8 cellular contexts compared by ENCODE assay signal in the genomic region with DNA sequence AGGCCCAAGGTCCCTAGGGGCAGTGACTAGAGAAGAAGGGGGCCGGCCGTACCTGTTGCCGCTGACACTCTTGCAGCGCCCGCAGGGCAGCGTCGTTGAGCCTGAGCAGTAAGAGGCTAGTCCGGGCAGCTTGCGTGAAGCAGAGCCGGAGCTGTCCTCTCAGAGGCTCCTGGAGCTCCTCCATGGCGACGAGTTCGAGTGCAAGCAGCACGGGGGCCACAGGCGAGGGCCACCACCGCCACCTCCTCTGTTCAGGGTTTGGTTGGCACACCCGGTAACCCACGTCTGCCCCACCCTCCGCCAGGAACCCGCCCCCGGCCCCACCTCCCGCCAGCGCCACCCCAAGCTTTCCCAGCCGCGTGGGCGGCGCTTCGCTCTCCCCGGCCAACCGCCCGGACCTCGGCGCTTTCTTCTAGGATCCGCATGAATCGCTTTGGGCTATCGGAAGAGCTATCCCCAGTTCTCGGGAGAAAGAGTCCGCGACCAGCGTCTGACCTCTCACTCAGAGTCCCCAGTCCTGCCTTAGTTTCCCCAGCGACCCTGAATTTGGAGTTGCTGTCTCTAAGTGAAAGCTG. TPM values are rescaled to one million over a fixed set of nuclear protein-coding genes. Genes with fewer than 3 reads are reported as not detected.
DNase-seq lines count a peak whose midpoint lies in the region; ATAC-seq and TF ChIP-seq lines count a peak whose summit lies in the region.

A gene with protein sequence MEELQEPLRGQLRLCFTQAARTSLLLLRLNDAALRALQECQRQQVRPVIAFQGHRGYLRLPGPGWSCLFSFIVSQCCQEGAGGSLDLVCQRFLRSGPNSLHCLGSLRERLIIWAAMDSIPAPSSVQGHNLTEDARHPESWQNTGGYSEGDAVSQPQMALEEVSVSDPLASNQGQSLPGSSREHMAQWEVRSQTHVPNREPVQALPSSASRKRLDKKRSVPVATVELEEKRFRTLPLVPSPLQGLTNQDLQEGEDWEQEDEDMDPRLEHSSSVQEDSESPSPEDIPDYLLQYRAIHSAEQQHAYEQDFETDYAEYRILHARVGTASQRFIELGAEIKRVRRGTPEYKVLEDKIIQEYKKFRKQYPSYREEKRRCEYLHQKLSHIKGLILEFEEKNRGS (minus strand): TSS at position 249 of the 575 bp plus-strand sequence. CDS start 65 bp downstream, at position 184.

- TF ChIP-seq CTCF in ovary (IDR thresholded peaks at IDR 0.05) (no peak), tibial nerve (IDR thresholded peaks at IDR 0.05) (no peak)

- DNase-seq in DMS114 treated with DMSO at 0.1 percent for 48 hours (lab: John Stamatoyannopoulos, UW; ENCODE audit: unreplicated experiment) (peak; percentile 80), RPMI8226 (peak; percentile 71), germinal center (ENCODE audit: low spot score) (peak; percentile 83), ovary (peak; percentile 71 to 78 (median 75)), tibial nerve (ENCODE audit: low spot score in 2 of 2) (peak; percentile 61 to 68)
- peak; percentile 54 for DNase-seq in Jurkat, Clone E6-1 (ENCODE audit: low read depth, low spot score)
- DNase-seq in activated naive CD4-positive, alpha-beta T cell (lab: John Stamatoyannopoulos, UW) = peak; percentile 47 to 80 (median 59)

- H3K9me3 ChIP-seq in ovary (no peaks in the 10 kb centered on the region), tibial nerve (no peaks in the 10 kb centered on the region)

- TF ChIP-seq POLR2A in ovary (IDR thresholded peaks at IDR 0.05) (no peak), tibial nerve (IDR thresholded peaks at IDR 0.05) (peak in 1 of 2 donors; percentile 56)

- ATAC-seq in GM21529 (IDR thresholded peaks at IDR 0.05; ENCODE audit: unreplicated experiment) = peak; percentile 32

- H3K4me1 ChIP-seq in ovary (ENCODE audit: insufficient read depth) = peaks cover 1% of the 10 kb centered on the region
- peaks cover 0 to 23% (median 10%) of the 10 kb centered on the region in 4 donors for H3K4me1 ChIP-seq in tibial nerve

- intact Hi-C loops in ovary (cut with DNase I) = no loop called here

- TF ChIP-seq EP300 in ovary (IDR thresholded peaks at IDR 0.05) (no peak), tibial nerve (IDR thresholded peaks at IDR 0.05) (peak in 1 of 2 donors; percentile 75)

- H3K36me3 ChIP-seq in ovary (no peaks in the 10 kb centered on the region), tibial nerve (peaks cover 0 to 25% (median 2%) of the 10 kb centered on the region in 3 donors)

- no peaks in the 10 kb centered on the region for H3K27me3 ChIP-seq in ovary
- no peaks in the 10 kb centered on the region for H3K27me3 ChIP-seq in tibial nerve

- H3K27ac ChIP-seq in ovary (peak within 1 kb of the TSS; percentile 72 to 73), tibial nerve (peak within 1 kb of the TSS; percentile 75 to 96 (median 92))

- 2 to 3% (median 2%) methylated on average over 26 to 41 of the region's 41 CpGs for WGBS in ovary, 3 donors
- 0 to 3% methylated on average over 15 to 41 of the region's 41 CpGs for WGBS in tibial nerve, 2 donors

- peak within 1 kb of the TSS; percentile 76 for H3K4me3 ChIP-seq in Jurkat, Clone E6-1 (ENCODE audit: low read length)
- peak within 1 kb of the TSS; percentile 57 for H3K4me3 ChIP-seq in ovary
- H3K4me3 ChIP-seq in tibial nerve = peak within 1 kb of the TSS; percentile 51 to 73 (median 62)

RNA-seq across cellular contexts. Expression of the gene that starts here (rescaled TPM):
- polyA plus RNA-seq in Jurkat, Clone E6-1 (2012; ENCODE audit: insufficient read depth, insufficient read length) = 5.3 TPM
- 1 to 10 TPM; 2.2 to 7.2 (median 5.5) TPM for total RNA-seq in ovary
- 1 to 10 TPM; 4.7 to 4.9 TPM for polyA plus RNA-seq in ovary
- 10 to 100 TPM; 11.4 to 29.3 (median 13.0) TPM for total RNA-seq in tibial nerve

Comparison
In these comparisons a context has a peak if more than half of its experiments do, and no peak if none do; other contexts are left out.
1. Peak in every context shown above with its lines: DNase-seq, ATAC-seq, H3K4me3 ChIP-seq and H3K27ac ChIP-seq.